Comparison of ENCODE assay signal across 21 cellular contexts in the genomic region with DNA sequence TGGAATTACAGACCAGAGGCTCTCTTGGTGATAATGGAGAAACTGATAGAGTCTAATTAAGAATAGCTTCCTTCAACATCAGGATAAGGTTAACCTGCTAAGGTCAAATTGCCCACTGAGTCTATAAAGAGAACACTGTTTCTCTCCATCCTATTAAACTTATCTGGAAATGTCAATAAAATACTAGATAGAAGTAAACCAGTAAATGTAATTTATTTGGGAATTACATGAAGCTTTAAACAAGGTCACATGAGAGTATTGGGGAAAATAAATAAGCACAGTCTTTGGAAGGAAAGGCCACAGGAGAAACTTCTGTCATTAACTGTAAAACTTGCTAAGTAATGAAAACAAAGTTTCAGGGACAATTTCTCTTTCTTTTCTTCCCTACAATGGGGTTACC.
DNase-seq lines count a peak whose midpoint lies in the region; ATAC-seq and TF ChIP-seq lines count a peak whose summit lies in the region.
"Had no signal": no experiment of that assay in that cellular context is flagged by ENCODE, and none has a peak within 500 bp of the region (broad histone marks: within the 10 kb centered on the region; RNA-seq: fewer than 3 reads in every experiment).

No MANE protein-coding gene starts in this region.

- DNase-seq in G401 (ENCODE audit: low spot score), result peak; percentile 57
- no peak for DNase-seq in RWPE2 (ENCODE audit: low spot score)
- no peak for DNase-seq in endodermal cell
- no peak for DNase-seq in mesothelial cell of epicardium (ENCODE audit: low spot score in 2 of 2, unreplicated experiment in 2 of 2)
- no peak for DNase-seq in T1000 (lab: John Stamatoyannopoulos, UW)
- no peak for DNase-seq in suprapubic skin (ENCODE audit: low spot score in 2 of 2)
- no peak for DNase-seq in GM19240 (ENCODE audit: insufficient read length, low spot score)
- DNase-seq: CD4-positive, CD25-positive, alpha-beta regulatory T cell; DMS153; NCI-H1048; NCI-H1417; NCI-H187; NCI-H2081 treated with DMSO at 0.1 percent for 48 hours; NCI-H2171; NCI-H510A; RPMI8226; SHP77 had no signal

- H3K4me1 ChIP-seq in RWPE2 (ENCODE audit: insufficient read depth, poor library complexity, severe bottlenecking) (peaks cover 8% of the 10 kb centered on the region), endodermal cell (ENCODE audit: control insufficient read depth, insufficient read depth, low read length) (no peaks in the 10 kb centered on the region), suprapubic skin (no peaks in the 10 kb centered on the region)
- H3K4me1 ChIP-seq: BLaER1 had no signal

- peak overlapping the region; percentile 11 for H3K27ac Mint-ChIP-seq in endodermal cell
- H3K27ac Mint-ChIP-seq in mesothelial cell of epicardium, result peak overlapping the region; percentile 36
- H3K27ac Mint-ChIP-seq: IgD-negative memory B cell had no signal

- ATAC-seq in RWPE2 (ENCODE audit: low read depth) (no peak; the same call in 2 of the 3 replicates), GM21529 (IDR thresholded peaks at IDR 0.05; ENCODE audit: unreplicated experiment) (no peak)

- no peaks in the 10 kb centered on the region for H3K9me3 ChIP-seq in RWPE2 (ENCODE audit: severe bottlenecking)
- no peaks in the 10 kb centered on the region for H3K9me3 ChIP-seq in endodermal cell (ENCODE audit: control insufficient read depth, low read length)
- H3K9me3 ChIP-seq in suprapubic skin, result no peaks in the 10 kb centered on the region
- H3K9me3 ChIP-seq: BLaER1 had no signal

- H3K4me3 ChIP-seq in RWPE2 (ENCODE audit: severe bottlenecking) (no peak overlapping the region), endodermal cell (ENCODE audit: low read length) (no peak overlapping the region), suprapubic skin (no peak overlapping the region)
- H3K4me3 ChIP-seq: BLaER1 had no signal

- H3K36me3 ChIP-seq in RWPE2 (ENCODE audit: low read depth) (no peaks in the 10 kb centered on the region), endodermal cell (ENCODE audit: control insufficient read depth, insufficient read depth, low read length) (no peaks in the 10 kb centered on the region), suprapubic skin (no peaks in the 10 kb centered on the region)
- H3K36me3 ChIP-seq: BLaER1 had no signal

- no peak for TF ChIP-seq POLR2A in suprapubic skin (IDR thresholded peaks at IDR 0.05)

- H3K9ac ChIP-seq in endodermal cell (ENCODE audit: extremely low read depth, low read length, poor library complexity, severe bottlenecking), result no peak overlapping the region
- H3K9ac ChIP-seq: BLaER1, KMS-11 had no signal

- no peak for TF ChIP-seq EP300 in suprapubic skin (IDR thresholded peaks at IDR 0.05)

- in situ Hi-C loops in G401 (cut with HindIII; ENCODE audit: low sequenced_read_pairs), result loop anchor here (25.0 kb wide), 1 partner anchor 90 kb away; no protein-coding TSS in a partner anchor

- H3K36me3 Mint-ChIP-seq in endodermal cell (ENCODE audit: low read depth) (no peaks in the 10 kb centered on the region), mesothelial cell of epicardium (peaks cover 14% of the 10 kb centered on the region)

- H3K9me3 Mint-ChIP-seq in endodermal cell, result no peaks in the 10 kb centered on the region
- peaks cover 18% of the 10 kb centered on the region for H3K9me3 Mint-ChIP-seq in mesothelial cell of epicardium

- peaks cover 3% of the 10 kb centered on the region for H3K4me1 Mint-ChIP-seq in endodermal cell
- peaks cover 31% of the 10 kb centered on the region for H3K4me1 Mint-ChIP-seq in mesothelial cell of epicardium
- H3K4me1 Mint-ChIP-seq: IgD-negative memory B cell had no signal

- H3K27me3 ChIP-seq in RWPE2 (ENCODE audit: insufficient read depth, poor library complexity, severe bottlenecking) (no peaks in the 10 kb centered on the region), endodermal cell (ENCODE audit: control insufficient read depth, insufficient read depth, low read length, poor library complexity, severe bottlenecking) (no peaks in the 10 kb centered on the region), suprapubic skin (no peaks in the 10 kb centered on the region)
- H3K27me3 ChIP-seq: BLaER1 had no signal

- H3K27me3 Mint-ChIP-seq in endodermal cell (ENCODE audit: insufficient read depth) (no peaks in the 10 kb centered on the region), mesothelial cell of epicardium (ENCODE audit: low read depth) (no peaks in the 10 kb centered on the region)
- H3K27me3 Mint-ChIP-seq: CD4-positive, CD25-positive, alpha-beta regulatory T cell; IgD-negative memory B cell had no signal

- TF ChIP-seq CTCF in RWPE2 (IDR thresholded peaks at IDR 0.05; ENCODE audit: poor library complexity, severe bottlenecking) (no peak), endodermal cell (conservative IDR thresholded peaks at IDR 0.05) (no peak), mesothelial cell of epicardium (IDR thresholded peaks at IDR 0.05; ENCODE audit: unreplicated experiment) (no peak), suprapubic skin (IDR thresholded peaks at IDR 0.05) (no peak)

- H3K27ac ChIP-seq in RWPE2 (ENCODE audit: poor library complexity, severe bottlenecking) (peak overlapping the region; percentile 27), endodermal cell (ENCODE audit: low read depth, low read length) (no peak overlapping the region), suprapubic skin (no peak overlapping the region)
- H3K27ac ChIP-seq: BLaER1, KMS-11 had no signal

- no peak overlapping the region for H3K4me3 Mint-ChIP-seq in endodermal cell
- no peak overlapping the region for H3K4me3 Mint-ChIP-seq in mesothelial cell of epicardium
- H3K4me3 Mint-ChIP-seq: IgD-negative memory B cell had no signal
